In the genomic region with DNA sequence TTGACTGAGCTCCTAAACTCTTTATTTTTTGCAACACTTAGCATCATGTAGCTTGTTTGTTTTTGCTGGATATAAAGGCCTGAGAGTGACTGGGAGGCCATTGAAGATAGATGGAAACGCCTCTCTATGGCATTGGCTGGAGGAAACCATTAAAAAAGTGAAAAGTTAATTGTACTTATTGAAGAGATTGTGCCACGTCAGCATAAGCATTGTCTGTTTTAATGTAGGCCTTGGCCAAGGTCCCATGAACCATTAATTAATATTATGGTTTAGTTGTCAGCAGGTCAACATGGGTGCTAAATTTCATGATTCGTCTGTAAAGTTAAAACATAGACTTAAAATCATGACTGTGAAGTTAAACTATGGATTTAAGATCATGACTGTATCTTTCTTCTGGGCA, we compare ENCODE assay signal across 27 cellular contexts.
DNase-seq lines count a peak whose midpoint lies in the region; ATAC-seq, FAIRE-seq and TF ChIP-seq lines count a peak whose summit lies in the region.
"Had no signal": no experiment of that assay in that cellular context is flagged by ENCODE, and none has a peak within 500 bp of the region (broad histone marks: within the 10 kb centered on the region; RNA-seq: fewer than 3 reads in every experiment).

No MANE protein-coding gene starts in this region.

- TF ChIP-seq POLR2A in A549 (IDR thresholded peaks at IDR 0.05; ENCODE audit: low read length), result no peak
- no peak for TF ChIP-seq POLR2A in IMR-90 (IDR thresholded peaks at IDR 0.05; ENCODE audit: low read depth, low read length)
- no peak for TF ChIP-seq POLR2A in K562 (conservative IDR thresholded peaks at IDR 0.05)

- H3K4me2 ChIP-seq in A549, result no peak overlapping the region
- H3K4me2 ChIP-seq in IMR-90 (ENCODE audit: low read depth, low read length), result no peak overlapping the region
- no peak overlapping the region for H3K4me2 ChIP-seq in K562 (ENCODE audit: insufficient read depth, low read length)
- H3K4me2 ChIP-seq: BLaER1 had no signal

- H3K9me3 ChIP-seq in A549 (no peaks in the 10 kb centered on the region), IMR-90 (ENCODE audit: control insufficient read depth, insufficient read depth, low read length) (peaks cover 16% of the 10 kb centered on the region), K562 (replicated peaks; ENCODE audit: control insufficient read depth, insufficient read depth, low read depth, low read length) (no peaks in the 10 kb centered on the region)
- H3K9me3 ChIP-seq: BE2C, BLaER1 had no signal

- POLR2A ChIA-PET in A549 (lab: Yijun Ruan, JAX), result no interaction called here
- POLR2A ChIA-PET in IMR-90 (lab: Charles Lee; ENCODE audit: unreplicated experiment), result no interaction called here
- POLR2A ChIA-PET in K562 (lab: Yijun Ruan, JAX), result no interaction called here

- dilution Hi-C loops in IMR-90 (cut with HindIII; ENCODE audit: low sequenced_read_pairs, unreplicated experiment), result no loop called here

- no peaks in the 10 kb centered on the region for H3K79me1 ChIP-seq in IMR-90 (ENCODE audit: low read depth in 1 of 2, low read length in 2 of 2)

- TF ChIP-seq EP300 in A549 (IDR thresholded peaks at IDR 0.05) (no peak), K562 (IDR thresholded peaks at IDR 0.05; ENCODE audit: low read length) (no peak)

- intact Hi-C loops in IMR-90 (cut with micrococcal nuclease), result no loop called here
- intact Hi-C loops in K562 (cut with micrococcal nuclease), result no loop called here

- H2AK5ac ChIP-seq in IMR-90 (ENCODE audit: low read depth, low read length), result no peak overlapping the region

- no peak overlapping the region for H3K14ac ChIP-seq in IMR-90 (replicated peaks; ENCODE audit: low read depth, low read length)

- FAIRE-seq in A549 (lab: Jason Lieb, UNC) (no peak), K562 (lab: Jason Lieb, UNC) (no peak)
- FAIRE-seq: GM12878, GM12892, GM18507 had no signal

- H3K79me2 ChIP-seq in K562 (ENCODE audit: control insufficient read depth, insufficient read depth, low read length), result no peaks in the 10 kb centered on the region

- no peaks in the 10 kb centered on the region for H3K27me3 ChIP-seq in IMR-90 (ENCODE audit: control insufficient read depth, insufficient read depth, low read length)
- H3K27me3 ChIP-seq in K562 (ENCODE audit: control insufficient read depth in 2 of 2, insufficient read depth in 2 of 2, low read length in 2 of 2), result no peaks in the 10 kb centered on the region; a peak in 2 of 5 replicates
- H3K27me3 ChIP-seq: BE2C, BLaER1 had no signal

- H3K9ac ChIP-seq in IMR-90 (ENCODE audit: low read depth, low read length) (no peak overlapping the region), K562 (ENCODE audit: insufficient read depth in 1 of 2, low read depth in 2 of 2, low read length in 2 of 2) (no peak overlapping the region)
- H3K9ac ChIP-seq: BLaER1 had no signal

- ATAC-seq in A549 (no peak), IMR-90 (ENCODE audit: low read depth) (no peak), K562 (no peak), GM21529 (IDR thresholded peaks at IDR 0.05; ENCODE audit: unreplicated experiment) (no peak)
- ATAC-seq: GM12878 had no signal

- no peaks in the 10 kb centered on the region for H3K36me3 ChIP-seq in IMR-90 (ENCODE audit: control insufficient read depth, insufficient read depth, low read length)
- no peaks in the 10 kb centered on the region for H3K36me3 ChIP-seq in K562 (ENCODE audit: control insufficient read depth, insufficient read depth, low read length)
- H3K36me3 ChIP-seq: BE2C, BLaER1 had no signal

- 69% methylated on average over 3 of the region's 3 CpGs for WGBS in A549 (ENCODE audit: missing lambda C conversion rate)
- WGBS in IMR-90 (ENCODE audit: extremely low coverage in 2 of 2, insufficient read length in 1 of 2), 2 experiments, result 20% methylated on average over 1 of the region's 3 CpGs; no CpG with 5 or more reads in 1 of the 2 experiments
- WGBS in K562 (ENCODE audit: insufficient coverage, low coverage, missing lambda C conversion rate), result 0% methylated on average over 3 of the region's 3 CpGs

- CTCF ChIA-PET in A549 (lab: Yijun Ruan, JAX), result interaction anchor here (1.0 kb wide), 1 partner anchor 13 kb away, joined by 3 read pairs; no protein-coding TSS in a partner anchor
- CTCF ChIA-PET in IMR-90 (lab: Yijun Ruan, JAX), result interaction anchor here (0.6 to 0.7 kb wide), 2 partner anchors 53 to 959 kb away, joined by 3 read pairs; no protein-coding TSS in a partner anchor
- CTCF ChIA-PET in K562 (lab: Yijun Ruan, JAX; ENCODE audit: low intra/inter-chr PET ratio), result no interaction called here

- H2BK15ac ChIP-seq in IMR-90 (ENCODE audit: low read depth, low read length), result no peak overlapping the region

- H3K23ac ChIP-seq in IMR-90 (ENCODE audit: low read depth, low read length), result no peak overlapping the region

- TF ChIP-seq CTCF in A549 (IDR thresholded peaks at IDR 0.05) (no peak), IMR-90 (conservative IDR thresholded peaks at IDR 0.05; ENCODE audit: low read depth, low read length) (no peak), K562 (IDR thresholded peaks at IDR 0.05 in 2 of 3, conservative IDR thresholded peaks at IDR 0.05 in 1 of 3; ENCODE audit: insufficient read depth in 2 of 3, low read depth in 1 of 3, low read length in 3 of 3) (no peak)

- H4K20me1 ChIP-seq in IMR-90 (ENCODE audit: insufficient read depth, low read length), result no peaks in the 10 kb centered on the region
- no peaks in the 10 kb centered on the region for H4K20me1 ChIP-seq in K562 (replicated peaks; ENCODE audit: control insufficient read depth, insufficient read depth, low read length)
- H4K20me1 ChIP-seq: BLaER1 had no signal

- H3K4me1 ChIP-seq in A549 (no peaks in the 10 kb centered on the region), IMR-90 (ENCODE audit: control insufficient read depth, insufficient read depth, low read length) (no peaks in the 10 kb centered on the region), K562 (replicated peaks in 1 of 2; ENCODE audit: control insufficient read depth in 2 of 2, insufficient read depth in 2 of 2, low read length in 2 of 2) (no peaks in the 10 kb centered on the region)

- TF ChIP-seq RAD21 in A549 (conservative IDR thresholded peaks at IDR 0.05 in 1 of 2, IDR thresholded peaks at IDR 0.05 in 1 of 2) (no peak), IMR-90 (IDR thresholded peaks at IDR 0.05; ENCODE audit: low read length) (no peak), K562 (CRISPR knock-in tag; conservative IDR thresholded peaks at IDR 0.05 in 1 of 2, IDR thresholded peaks at IDR 0.05 in 1 of 2) (no peak)

- no peak overlapping the region for H3K4ac ChIP-seq in IMR-90 (ENCODE audit: low read depth, low read length)

- BruUV-seq in IMR-90 (replicated peaks; lab: Mats Ljungman, UMichigan), result no TSS peak
- BruUV-seq in K562 (replicated peaks; lab: Mats Ljungman, UMichigan), result no TSS peak

- no peak overlapping the region for H4K5ac ChIP-seq in IMR-90 (ENCODE audit: low read depth, low read length)

- H3K18ac ChIP-seq in IMR-90 (ENCODE audit: low read depth, low read length), result no peak overlapping the region

- H4K91ac ChIP-seq in IMR-90 (ENCODE audit: insufficient read depth, low read depth, low read length), result no peak overlapping the region

- no peak overlapping the region for H2BK5ac ChIP-seq in IMR-90 (ENCODE audit: low read depth, low read length, poor library complexity, severe bottlenecking)

- in situ Hi-C loops in IMR-90 (cut with MboI; ENCODE audit: low sequenced_read_pairs), result no loop called here
- in situ Hi-C loops in K562 (cut with MboI), result no loop called here

- H3K4me3 ChIP-seq in A549, result no peak overlapping the region
- H3K4me3 ChIP-seq in IMR-90 (ENCODE audit: insufficient read depth, low read depth, low read length), result no peak overlapping the region
- no peak overlapping the region for H3K4me3 ChIP-seq in K562
- H3K4me3 ChIP-seq: BLaER1, GM12878 had no signal

- H2AFZ ChIP-seq in IMR-90 (replicated peaks; ENCODE audit: low read length, poor library complexity), result no peak overlapping the region
- no peak overlapping the region for H2AFZ ChIP-seq in K562 (ENCODE audit: low read depth, low read length)

- no peak overlapping the region for H2AK9ac ChIP-seq in IMR-90 (replicated peaks; ENCODE audit: low read depth, low read length, poor library complexity)

- H4K8ac ChIP-seq in IMR-90 (ENCODE audit: low read depth in 2 of 2, low read length in 2 of 2), result no peak overlapping the region

- DNase-seq in NCI-H1105 treated with DMSO at 0.1 percent for 48 hours (lab: John Stamatoyannopoulos, UW), result peak; percentile 18
- DNase-seq in NCI-H1105 (lab: John Stamatoyannopoulos, UW), result no peak
- no peak for DNase-seq in A549 (ENCODE audit: low read depth in 1 of 2, low spot score in 1 of 2)
- DNase-seq in IMR-90, result no peak
- no peak for DNase-seq in K562 (ENCODE audit: extremely low read depth in 1 of 4, low spot score in 3 of 4)
- DNase-seq in anterior cingulate cortex (lab: John Stamatoyannopoulos, UW), result no peak
- DNase-seq in stimulated activated CD4-positive, alpha-beta T cell treated with anti-CD3 and anti-CD28 coated beads, Interleukin-15, amount 100 ng/mL, for 24 hours, result no peak
- DNase-seq: ACHN; BE2C; C1 segment of cervical spinal cord; CD4-positive, alpha-beta memory T cell; CD4-positive, CD25-positive, alpha-beta regulatory T cell; CD8-positive, alpha-beta memory T cell; COR-L47; DMS 273 treated with DMSO at 0.1 percent for 48 hours; DMS153; DMS53; DMS79; DND-41; EL; GDM1 had no signal

- H3K56ac ChIP-seq in IMR-90 (ENCODE audit: extremely low read depth, insufficient read depth, low read length), result no peak overlapping the region

- H3K9me1 ChIP-seq in IMR-90 (ENCODE audit: insufficient read depth, low read length) (no peaks in the 10 kb centered on the region), K562 (ENCODE audit: control insufficient read depth, insufficient read depth, low read length) (no peaks in the 10 kb centered on the region)

- H2BK120ac ChIP-seq in IMR-90 (ENCODE audit: low read depth, low read length), result no peak overlapping the region

- H2BK20ac ChIP-seq in IMR-90 (ENCODE audit: low read depth, low read length), result no peak overlapping the region

- H3K27ac ChIP-seq in A549 (no peak overlapping the region), IMR-90 (ENCODE audit: insufficient read depth, low read length) (no peak overlapping the region), K562 (ENCODE audit: extremely low read depth, low read depth, low read length) (no peak overlapping the region)
- H3K27ac ChIP-seq: 22Rv1, BLaER1 had no signal

TF ChIP-seq in IMR-90, 13 proteins besides CTCF, POLR2A, EP300 and RAD21:
- no peak for TF ChIP-seq BHLHE40 (IDR thresholded peaks at IDR 0.05; ENCODE audit: low read depth, low read length)
- TF ChIP-seq MAFK (IDR thresholded peaks at IDR 0.05; ENCODE audit: low read depth, low read length), result peak; percentile 86
TF ChIP-seq in IMR-90: peak in this region for 1.

TF ChIP-seq in K562, 482 proteins besides CTCF, POLR2A, EP300 and RAD21 (continues in another document):
- TF ChIP-seq C11orf30 (IDR thresholded peaks at IDR 0.05; ENCODE audit: low read depth) (peak; percentile 57), ARNT (IDR thresholded peaks at IDR 0.05) (no peak)
